Comparison of ENCODE assay signal across 8 cellular contexts in the genomic region with DNA sequence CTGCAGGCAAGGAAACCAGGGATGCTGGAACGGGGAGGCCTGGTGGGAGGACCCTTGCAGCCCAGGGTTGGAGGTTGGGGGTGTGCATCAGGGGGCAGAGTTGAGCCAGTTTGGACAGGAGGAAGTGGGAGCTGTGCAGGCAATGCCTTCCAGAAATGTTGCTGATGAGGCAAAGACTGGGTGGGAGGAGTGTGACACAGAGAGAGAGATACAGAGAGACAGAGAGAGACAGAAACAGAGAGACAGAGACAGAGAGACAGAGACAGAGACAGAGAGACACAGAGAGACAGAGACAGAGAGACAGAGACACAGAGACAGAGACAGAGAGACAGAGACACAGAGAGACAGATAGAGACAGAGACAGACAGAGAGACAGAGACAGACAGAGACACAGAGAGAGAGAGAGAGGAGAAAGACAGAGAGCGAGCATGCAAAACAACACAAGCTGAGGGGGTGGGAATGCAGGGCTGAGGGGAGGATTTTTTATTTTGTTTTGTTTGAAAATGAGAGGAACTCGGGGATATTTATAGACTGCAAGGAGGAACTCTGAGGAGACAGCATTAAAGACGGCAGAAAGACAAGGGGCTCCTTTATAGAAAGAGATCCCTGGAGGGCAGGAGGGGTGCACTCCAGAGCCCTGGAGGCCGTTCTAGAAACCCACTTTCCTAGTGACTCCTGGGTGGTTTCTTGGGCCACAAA. TPM values are rescaled to one million over a fixed set of nuclear protein-coding genes. Genes with fewer than 3 reads are reported as not detected.
DNase-seq lines count a peak whose midpoint lies in the region; ATAC-seq lines count a peak whose summit lies in the region.

No MANE protein-coding gene starts in this region.

- peak overlapping the region; percentile 40 for H3K27ac ChIP-seq in subcutaneous abdominal adipose tissue (ENCODE audit: low read depth, low read length)

- H3K9me3 Mint-ChIP-seq in activated naive CD8-positive, alpha-beta T cell treated with anti-CD3 and anti-CD28 coated beads, Interleukin-2, amount 50 U/mL, for 24 hours = no peaks in the 10 kb centered on the region

- H3K4me1 Mint-ChIP-seq in activated naive CD8-positive, alpha-beta T cell treated with anti-CD3 and anti-CD28 coated beads, Interleukin-2, amount 50 U/mL, for 24 hours = peaks cover 37% of the 10 kb centered on the region

- peaks cover 10% of the 10 kb centered on the region for H3K36me3 Mint-ChIP-seq in activated naive CD8-positive, alpha-beta T cell treated with anti-CD3 and anti-CD28 coated beads, Interleukin-2, amount 50 U/mL, for 24 hours (ENCODE audit: low read depth)

- no peak for ATAC-seq in activated naive CD8-positive, alpha-beta T cell treated with anti-CD3 and anti-CD28 coated beads, Interleukin-2, amount 50 U/mL, for 24 hours
- ATAC-seq in HG02840 (IDR thresholded peaks at IDR 0.05; ENCODE audit: low FRiP score, unreplicated experiment) = no peak

- peaks cover 0 to 22% (median 13%) of the 10 kb centered on the region in 5 donors for H3K36me3 ChIP-seq in subcutaneous abdominal adipose tissue (ENCODE audit: control insufficient read depth in 5 of 5, insufficient read depth in 5 of 5, low read length in 5 of 5)

- no peaks in the 10 kb centered on the region for H3K9me3 ChIP-seq in subcutaneous abdominal adipose tissue (ENCODE audit: control insufficient read depth in 5 of 5, low read length in 5 of 5)

- no peak overlapping the region for H3K9ac ChIP-seq in subcutaneous abdominal adipose tissue (ENCODE audit: low read length in 5 of 5)

- H3K27ac Mint-ChIP-seq in activated naive CD8-positive, alpha-beta T cell treated with anti-CD3 and anti-CD28 coated beads, Interleukin-2, amount 50 U/mL, for 24 hours = no peak overlapping the region

- H3K27me3 Mint-ChIP-seq in activated naive CD8-positive, alpha-beta T cell treated with anti-CD3 and anti-CD28 coated beads, Interleukin-2, amount 50 U/mL, for 24 hours = no peaks in the 10 kb centered on the region

- H3K4me1 ChIP-seq in subcutaneous abdominal adipose tissue (ENCODE audit: control insufficient read depth in 5 of 5, insufficient read depth in 5 of 5, low read length in 5 of 5) = peaks cover 12 to 61% (median 51%) of the 10 kb centered on the region in 5 donors

- H3K4me3 Mint-ChIP-seq in activated naive CD8-positive, alpha-beta T cell treated with anti-CD3 and anti-CD28 coated beads, Interleukin-2, amount 50 U/mL, for 24 hours = no peak overlapping the region

- peak; percentile 49 for DNase-seq in EL
- DNase-seq in M059J (ENCODE audit: low read depth) = peak; percentile 45
- peak; percentile 35 for DNase-seq in activated naive CD8-positive, alpha-beta T cell treated with anti-CD3 and anti-CD28 coated beads, Interleukin-2, amount 50 U/mL, for 24 hours
- peak; percentile 61 for DNase-seq in hepatic stellate cell (ENCODE audit: low spot score)
- DNase-seq in HCEC 1CT = no peak
- DNase-seq in stimulated activated CD4-positive, alpha-beta T cell treated with anti-CD3 and anti-CD28 coated beads, Interleukin-1b, Interleukin-23, amount 100 ng/mL, for 48 hours = no peak

- H3K4me3 ChIP-seq in subcutaneous abdominal adipose tissue (ENCODE audit: low read depth in 1 of 5, low read length in 5 of 5) = peak overlapping the region in 1 of 5 donors; percentile 9

- H3K27me3 ChIP-seq in subcutaneous abdominal adipose tissue (ENCODE audit: control insufficient read depth in 5 of 5, insufficient read depth in 4 of 5, low read length in 5 of 5) = no peaks in the 10 kb centered on the region

RNA-seq across cellular contexts. Expression of a gene that starts 1.9 kb away (rescaled TPM):
- 7.7 and 14.2 TPM in 2 replicates for total RNA-seq in M059J (2014; rRNA removed; shearing (Covaris generic))

RNA-seq across cellular contexts. Expression of a gene that starts 1.9 kb away (rescaled TPM):
- 0.44 TPM in 1 of 2 replicates, not detected in the other for total RNA-seq in M059J (2014; rRNA removed; shearing (Covaris generic))

RNA-seq across cellular contexts. Expression of a gene that starts 18.1 kb away (rescaled TPM):
- 11.1 and 19.2 TPM in 2 replicates for total RNA-seq in M059J (2014; rRNA removed; shearing (Covaris generic))

Comparison
In these comparisons a context has a peak if more than half of its experiments do, and no peak if none do; other contexts are left out.
1. DNase-seq: peak in EL (single experiment), M059J (single experiment), activated naive CD8-positive, alpha-beta T cell treated with anti-CD3 and anti-CD28 coated beads, Interleukin-2, amount 50 U/mL, for 24 hours (single experiment) and hepatic stellate cell (single experiment); none in HCEC 1CT (single experiment) and stimulated activated CD4-positive, alpha-beta T cell treated with anti-CD3 and anti-CD28 coated beads, Interleukin-1b, Interleukin-23, amount 100 ng/mL, for 48 hours (single experiment).